25 cellular contexts compared by ENCODE assay signal in genomic region chr17:27203241-27203640, GRCh38.
"Had no signal": no experiment of that assay in that cellular context is flagged by ENCODE, and none has a peak within 500 bp of the region (broad histone marks: within the 10 kb centered on the region; RNA-seq: fewer than 3 reads in every experiment).

No MANE protein-coding gene starts in this region.

- H3K9me3 ChIP-seq: colonic mucosa, esophagus squamous epithelium, gastrocnemius medialis, left lung, lower lobe of right lung, mucosa of descending colon had no signal

- H3K4me1 ChIP-seq: colonic mucosa, gastrocnemius medialis, left lung had no signal

- H3K27me3 ChIP-seq: colonic mucosa, esophagus squamous epithelium, gastrocnemius medialis, left lung had no signal

- DNase-seq: colonic mucosa; cortex of kidney; effector CD8-positive, alpha-beta T cell; effector memory CD8-positive, alpha-beta T cell; endodermal cell; erythroblast; esophagus squamous epithelium; foreskin fibroblast; foreskin melanocyte; gastrocnemius medialis; glutamatergic neuron; heart right ventricle; hippocampal formation; left cardiac atrium; left lung; left ventricle myocardium superior; lower lobe of right lung; mesenchymal stem cell; mucosa of descending colon; naive B cell had no signal

- H3K4me3 ChIP-seq: colonic mucosa, esophagus squamous epithelium, gastrocnemius medialis, heart right ventricle, left lung, lower lobe of right lung, mucosa of descending colon had no signal

- H3K36me3 ChIP-seq: colonic mucosa, esophagus squamous epithelium, gastrocnemius medialis, heart right ventricle, left lung, lower lobe of right lung had no signal

- FAIRE-seq: endometrium, islet of Langerhans, keratinocyte had no signal

- H3K27ac ChIP-seq: colonic mucosa, epithelial cell of prostate, esophagus squamous epithelium, gastrocnemius medialis, heart right ventricle, left lung, lower lobe of right lung had no signal

- ATAC-seq: effector memory CD8-positive, alpha-beta T cell; esophagus mucosa; gastrocnemius medialis; heart right ventricle; left cardiac atrium; left lung; left ventricle myocardium superior; lower lobe of right lung; mucosa of descending colon had no signal
